ENCODE assay signal across 29 cellular contexts in the genomic region with DNA sequence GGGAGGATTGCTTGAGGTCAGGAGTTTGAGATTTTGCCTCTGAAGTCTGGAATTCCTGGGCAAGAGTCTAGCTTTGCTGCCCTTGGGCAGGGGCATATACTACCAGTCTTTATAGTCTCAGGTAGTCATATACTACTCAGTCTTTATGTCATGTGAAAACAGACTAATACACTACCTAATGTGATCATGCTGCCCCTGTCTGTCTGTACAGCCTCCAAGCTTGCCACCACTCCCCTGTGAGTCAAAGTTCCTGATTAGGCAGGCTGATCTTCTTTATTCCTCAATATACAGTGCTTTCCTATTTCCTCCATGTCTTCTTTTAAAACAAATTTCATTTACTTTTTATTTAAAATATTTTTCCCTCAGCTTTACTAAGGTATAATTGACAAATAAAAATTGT.
"Had no signal": no experiment of that assay in that cellular context is flagged by ENCODE, and none has a peak within 500 bp of the region (broad histone marks: within the 10 kb centered on the region; RNA-seq: fewer than 3 reads in every experiment).

No MANE protein-coding gene starts in this region.

- ATAC-seq: activated CD4-positive, alpha-beta T cell treated with anti-CD3 and anti-CD28 coated beads for 36 hours; activated CD8-positive, alpha-beta T cell treated with anti-CD3 and anti-CD28 coated beads for 36 hours; activated naive CD8-positive, alpha-beta T cell treated with anti-CD3 and anti-CD28 coated beads, Interleukin-2, amount 50 U/mL, for 24 hours; activated T-cell treated with anti-CD3 and anti-CD28 coated beads, Interleukin-2, amount 50 U/mL, for 4 hours; activated T-cell treated with anti-CD3 and anti-CD28 coated beads, Interleukin-2, amount 50 U/mL, for 72 hours; activated T-helper 17 cell treated with anti-CD3 and anti-CD28 coated beads, Interleukin-2, amount 50 U/mL, for 72 hours had no signal

- H3K27me3 ChIP-seq: ascending aorta had no signal

- H3K4me1 ChIP-seq: ascending aorta had no signal

- H3K36me3 ChIP-seq: ascending aorta had no signal

- FAIRE-seq: TTC549 had no signal

- H3K27ac ChIP-seq: ascending aorta, VCaP had no signal

- DNase-seq: activated B cell treated with CpG ODN at 0.5 μM for 24 hours; activated CD4-positive, alpha-beta memory T cell treated with anti-CD3 and anti-CD28 coated beads for 36 hours; activated CD4-positive, alpha-beta T cell treated with anti-CD3 and anti-CD28 coated beads for 36 hours; activated CD4-positive, alpha-beta T cell treated with anti-CD3 and anti-CD28 coated beads for 48 hours; activated CD4-positive, alpha-beta T cell treated with anti-CD3 and anti-CD28 coated beads, Interleukin-2, amount 50 U/mL, for 1 hour; activated CD4-positive, alpha-beta T cell treated with anti-CD3 and anti-CD28 coated beads, Interleukin-2, amount 50 U/mL, for 4 hours; activated CD4-positive, CD25-positive, alpha-beta regulatory T cell treated with anti-CD3 and anti-CD28 coated beads, Interleukin-2, amount 50 U/mL, for 72 hours; activated CD8-positive, alpha-beta memory T cell treated with anti-CD3 and anti-CD28 coated beads, Interleukin-2, amount 50 U/mL, for 4 hours; activated CD8-positive, alpha-beta T cell treated with anti-CD3 and anti-CD28 coated beads for 36 hours; activated effector memory CD4-positive, alpha-beta T cell treated with anti-CD3 and anti-CD28 coated beads, Interleukin-2, amount 50 U/mL, for 16 hours; activated naive CD4-positive, alpha-beta T cell treated with anti-CD3 and anti-CD28 coated beads, Interleukin-2, amount 10 ng/mL, durations not matched to agents 7 days and 5 days; activated naive CD4-positive, alpha-beta T cell treated with Interleukin-2 at 50 U/mL for 16 hours; activated naive CD8-positive, alpha-beta T cell treated with anti-CD3 and anti-CD28 coated beads, Interleukin-2, amount 10 ng/mL, durations not matched to agents 7 days and 5 days; activated naive CD8-positive, alpha-beta T cell treated with anti-CD3 and anti-CD28 coated beads, Interleukin-2, amount 50 U/mL, for 24 hours; activated T-cell treated with anti-CD3 and anti-CD28 coated beads for 4 hours; activated T-cell treated with anti-CD3 and anti-CD28 coated beads, Interleukin-2, amount 50 U/mL, for 1 hour; activated T-cell treated with anti-CD3 and anti-CD28 coated beads, Interleukin-2, amount 50 U/mL, for 4 hours; activated T-cell treated with anti-CD3 and anti-CD28 coated beads, Interleukin-2, amount 50 U/mL, for 72 hours; amygdala; anterior cingulate cortex; central memory CD4-positive, alpha-beta T cell; SW 1271; T-helper 1 cell; T-helper 2 cell; T-helper 9 cell had no signal

- H3K4me3 ChIP-seq: ascending aorta had no signal
